ENCODE assay signal across 36 cellular contexts in the genomic region with DNA sequence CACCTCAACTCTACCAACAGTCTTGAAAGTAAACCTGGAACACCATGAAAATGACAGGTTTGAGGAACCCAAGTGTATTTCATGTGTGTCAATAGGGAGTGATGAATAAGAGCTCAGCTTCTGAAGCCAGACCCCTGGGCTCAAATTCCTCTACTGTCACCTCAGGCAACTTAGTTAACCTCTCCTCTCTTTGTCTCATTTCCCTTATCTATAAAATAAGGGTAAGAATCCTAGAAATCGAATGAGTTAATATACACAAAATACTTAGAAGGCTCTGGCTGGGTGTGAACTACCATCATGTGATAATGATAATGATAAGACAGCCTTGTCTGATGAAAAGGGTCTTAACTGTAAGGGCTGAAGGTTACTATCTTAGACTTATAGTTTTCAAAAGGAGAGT.
"Had no signal": no experiment of that assay in that cellular context is flagged by ENCODE, and none has a peak within 500 bp of the region (broad histone marks: within the 10 kb centered on the region; RNA-seq: fewer than 3 reads in every experiment).

No MANE protein-coding gene starts in this region.

- H3K36me3 ChIP-seq: MG63 had no signal

- H3K4me3 ChIP-seq: MG63 had no signal

- H3K27me3 ChIP-seq: MG63 had no signal

- DNase-seq: Kasumi-1, MG63, MM.1S, MV-4-11, NCI-H1048, NCI-H1092, NCI-H1092 treated with DMSO at 0.1 percent for 48 hours, NCI-H1105, NCI-H1105 treated with DMSO at 0.1 percent for 48 hours, NCI-H1417, NCI-H1417 treated with DMSO at 0.1 percent for 48 hours, NCI-H1436, NCI-H1436 treated with DMSO at 0.1 percent for 48 hours, NCI-H146, NCI-H1694, NCI-H1694 treated with DMSO at 0.1 percent for 48 hours, NCI-H187, NCI-H187 treated with DMSO at 0.1 percent for 48 hours, NCI-H1930, NCI-H2029, NCI-H2029 treated with DMSO at 0.1 percent for 48 hours, NCI-H2081, NCI-H2081 treated with DMSO at 0.1 percent for 48 hours, NCI-H2107, NCI-H2171, NCI-H2171 treated with DMSO at 0.1 percent for 48 hours, NCI-H2227 treated with DMSO at 0.1 percent for 48 hours, NCI-H226, NCI-H345, NCI-H446, NCI-H446 treated with DMSO at 0.1 percent for 48 hours, NCI-H510A, NCI-H510A treated with DMSO at 0.1 percent for 48 hours, NCI-H524, NCI-H524 treated with DMSO at 0.1 percent for 48 hours, NCI-H526 had no signal

- H3K9me3 ChIP-seq: MG63 had no signal
